1 cellular context compared by ENCODE assay signal in genomic region chr7:4556868-4557620, GRCh38.
TF ChIP-seq lines count a peak whose summit lies in the region.

No MANE protein-coding gene starts in this region.

TF ChIP-seq in WTC11, 78 proteins besides CTCF, POLR2A, EP300 and RAD21 (continued from another document):
- TF ChIP-seq AFF4 (CRISPR knock-in tag; IDR thresholded peaks at IDR 0.05; ENCODE audit: borderline replicate concordance) (no peak), ZNF396 (CRISPR knock-in tag; IDR thresholded peaks at IDR 0.05; ENCODE audit: borderline replicate concordance) (no peak), TEAD4 (CRISPR knock-in tag; IDR thresholded peaks at IDR 0.05) (no peak), ZNF138 (CRISPR knock-in tag; conservative IDR thresholded peaks at IDR 0.05) (no peak), ZBTB43 (CRISPR knock-in tag; IDR thresholded peaks at IDR 0.05) (no peak), E2F5 (CRISPR knock-in tag; IDR thresholded peaks at IDR 0.05) (no peak), SOX15 (CRISPR knock-in tag; IDR thresholded peaks at IDR 0.05) (no peak), NFE2L1 (CRISPR knock-in tag; IDR thresholded peaks at IDR 0.05) (no peak), JAZF1 (CRISPR knock-in tag; IDR thresholded peaks at IDR 0.05) (no peak), ARID4B (CRISPR knock-in tag; IDR thresholded peaks at IDR 0.05; ENCODE audit: borderline replicate concordance) (no peak), USF2 (CRISPR knock-in tag; IDR thresholded peaks at IDR 0.05) (no peak), OVOL2 (CRISPR knock-in tag; IDR thresholded peaks at IDR 0.05; ENCODE audit: borderline replicate concordance) (no peak), AR (CRISPR knock-in tag; IDR thresholded peaks at IDR 0.05) (no peak)
